22 cellular contexts compared by ENCODE assay signal in the genomic region with DNA sequence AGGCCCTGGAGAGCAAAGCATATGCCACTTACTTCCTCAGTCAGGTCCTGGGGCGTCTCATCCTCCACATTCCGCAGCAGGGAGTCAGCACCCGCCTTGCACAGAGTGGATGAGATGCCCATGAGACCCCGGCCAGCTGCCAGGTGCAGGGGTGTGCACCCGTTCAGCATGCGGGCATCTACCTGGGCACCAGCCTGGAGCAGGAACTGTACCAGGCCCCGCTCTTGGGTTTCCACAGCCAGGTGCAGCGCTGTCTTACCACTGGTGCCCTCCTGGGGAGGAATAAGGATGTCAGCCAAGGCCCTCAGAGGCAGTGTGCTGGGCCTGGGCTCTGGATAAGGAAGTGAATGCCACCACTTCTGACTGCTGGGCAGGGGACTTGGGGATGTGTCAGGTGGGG. TPM values are rescaled to one million over a fixed set of nuclear protein-coding genes. Genes with fewer than 3 reads are reported as not detected.
DNase-seq lines count a peak whose midpoint lies in the region; ATAC-seq, FAIRE-seq and TF ChIP-seq lines count a peak whose summit lies in the region.
"Had no signal": no experiment of that assay in that cellular context is flagged by ENCODE, and none has a peak within 500 bp of the region (broad histone marks: within the 10 kb centered on the region; RNA-seq: fewer than 3 reads in every experiment).

No MANE protein-coding gene starts in this region.

- TF ChIP-seq CTCF in KMS-11 (conservative IDR thresholded peaks at IDR 0.05; ENCODE audit: low read depth, low read length) (no peak), chondrocyte (IDR thresholded peaks at IDR 0.05) (no peak)

- no peak for DNase-seq in T-helper 1 cell
- peak; percentile 86 for DNase-seq in chondrocyte (ENCODE audit: low spot score)
- no peak for DNase-seq in H54 (ENCODE audit: insufficient read length, low spot score)
- DNase-seq in SW480 (ENCODE audit: low spot score) = no peak
- no peak for DNase-seq in immature natural killer cell
- DNase-seq: C1 segment of cervical spinal cord, DMS153, EL, GM23248, Kasumi-1, NCI-H1105 treated with DMSO at 0.1 percent for 48 hours, NCI-H187 treated with DMSO at 0.1 percent for 48 hours, NCI-H2171 treated with DMSO at 0.1 percent for 48 hours, NCI-H510A, NCI-H82, SHP77 had no signal

- ATAC-seq in stimulated activated memory B cell treated with anti-CD40 and anti-IgM and Interleukin-4, amounts not matched to agents 10 μg/mL and 1 μg/mL and 100 μg/mL, for 72 hours = peak; percentile 0
- ATAC-seq: SK-N-SH treated with all-trans-retinoic acid at 6 μM for 48 hours had no signal

- H3K27me3 Mint-ChIP-seq in T-helper 1 cell treated with Interleukin-12 subunit alpha and Interleukin-12 subunit beta and Interleukin-4 antibody, amounts not matched to agents 30 μg/mL and 1 μg/mL, for 36 hours (ENCODE audit: low read depth) = no peaks in the 10 kb centered on the region
- H3K27me3 Mint-ChIP-seq in chondrocyte (ENCODE audit: low read depth) (no peaks in the 10 kb centered on the region), immature natural killer cell (ENCODE audit: low read depth in 3 of 3) (peaks cover 11 to 38% (median 22%) of the 10 kb centered on the region in 3 donors)
- no peaks in the 10 kb centered on the region for H3K27me3 Mint-ChIP-seq in stimulated activated memory B cell treated with anti-CD40 and anti-IgM and Interleukin-4, amounts not matched to agents 10 μg/mL and 1 μg/mL and 100 μg/mL, for 72 hours

- FAIRE-seq in H54 (lab: Jason Lieb, UNC) = no peak
- FAIRE-seq: RCC 7860 had no signal

- no peak overlapping the region for H3K9ac ChIP-seq in KMS-11
- H3K9ac ChIP-seq: GM23248 had no signal

- no peak overlapping the region for H3K4me3 Mint-ChIP-seq in T-helper 1 cell treated with Interleukin-12 subunit alpha and Interleukin-12 subunit beta and Interleukin-4 antibody, amounts not matched to agents 30 μg/mL and 1 μg/mL, for 36 hours
- H3K4me3 Mint-ChIP-seq in chondrocyte (ENCODE audit: unreplicated experiment) (no peak overlapping the region), immature natural killer cell (peak overlapping the region in 1 of 5 donors; percentile 15)
- peak overlapping the region; percentile 100 for H3K4me3 Mint-ChIP-seq in stimulated activated memory B cell treated with anti-CD40 and anti-IgM and Interleukin-4, amounts not matched to agents 10 μg/mL and 1 μg/mL and 100 μg/mL, for 72 hours

- no peaks in the 10 kb centered on the region; the same call in 1 of the 2 replicates for H3K36me3 ChIP-seq in KMS-11 (ENCODE audit: insufficient read depth)

- peaks cover 49% of the 10 kb centered on the region for H3K4me1 ChIP-seq in KMS-11 (ENCODE audit: low read depth, poor library complexity, severe bottlenecking)

- peaks cover 55% of the 10 kb centered on the region for H3K4me1 Mint-ChIP-seq in T-helper 1 cell treated with Interleukin-12 subunit alpha and Interleukin-12 subunit beta and Interleukin-4 antibody, amounts not matched to agents 30 μg/mL and 1 μg/mL, for 36 hours (ENCODE audit: low read depth)
- H3K4me1 Mint-ChIP-seq in chondrocyte (ENCODE audit: low read depth) (peaks cover 51% of the 10 kb centered on the region), immature natural killer cell (peaks cover 54 to 68% of the 10 kb centered on the region in 2 donors)
- peaks cover 78% of the 10 kb centered on the region for H3K4me1 Mint-ChIP-seq in stimulated activated memory B cell treated with anti-CD40 and anti-IgM and Interleukin-4, amounts not matched to agents 10 μg/mL and 1 μg/mL and 100 μg/mL, for 72 hours

- no peak overlapping the region for H2AFZ ChIP-seq in KMS-11 (ENCODE audit: low read depth)
- H2AFZ ChIP-seq: GM23248 had no signal

- TF ChIP-seq POLR2A in H54 (IDR thresholded peaks at IDR 0.05; ENCODE audit: low read depth, low read length) = no peak

- H3K4me3 ChIP-seq in KMS-11 (IDR thresholded peaks at IDR 0.05; ENCODE audit: insufficient read depth, low read depth, low read length) = no peak overlapping the region
- H3K4me3 ChIP-seq: GM23248 had no signal

- H3K27ac ChIP-seq in KMS-11 = peak overlapping the region; percentile 15; the same call in 1 of the 2 replicates
- H3K27ac ChIP-seq: 22Rv1, GM23248 had no signal

- peak overlapping the region; percentile 17 for H3K27ac Mint-ChIP-seq in T-helper 1 cell treated with Interleukin-12 subunit alpha and Interleukin-12 subunit beta and Interleukin-4 antibody, amounts not matched to agents 30 μg/mL and 1 μg/mL, for 36 hours
- H3K27ac Mint-ChIP-seq in chondrocyte (ENCODE audit: unreplicated experiment) (no peak overlapping the region), immature natural killer cell (peak overlapping the region in 1 of 6 donors; percentile 46)
- peak overlapping the region; percentile 98 for H3K27ac Mint-ChIP-seq in stimulated activated memory B cell treated with anti-CD40 and anti-IgM and Interleukin-4, amounts not matched to agents 10 μg/mL and 1 μg/mL and 100 μg/mL, for 72 hours

- no peak overlapping the region for H3K4me2 ChIP-seq in KMS-11

- H3K9me3 Mint-ChIP-seq in T-helper 1 cell treated with Interleukin-12 subunit alpha and Interleukin-12 subunit beta and Interleukin-4 antibody, amounts not matched to agents 30 μg/mL and 1 μg/mL, for 36 hours = no peaks in the 10 kb centered on the region
- H3K9me3 Mint-ChIP-seq in chondrocyte (ENCODE audit: low read depth) (no peaks in the 10 kb centered on the region), immature natural killer cell (peaks cover 0 to 4% (median 0%) of the 10 kb centered on the region in 6 donors)
- H3K9me3 Mint-ChIP-seq in stimulated activated memory B cell treated with anti-CD40 and anti-IgM and Interleukin-4, amounts not matched to agents 10 μg/mL and 1 μg/mL and 100 μg/mL, for 72 hours = no peaks in the 10 kb centered on the region

- H3K36me3 Mint-ChIP-seq in T-helper 1 cell treated with Interleukin-12 subunit alpha and Interleukin-12 subunit beta and Interleukin-4 antibody, amounts not matched to agents 30 μg/mL and 1 μg/mL, for 36 hours (ENCODE audit: low read depth) = peaks cover 66% of the 10 kb centered on the region
- peaks cover 5% of the 10 kb centered on the region for H3K36me3 Mint-ChIP-seq in chondrocyte (ENCODE audit: low read depth)
- peaks cover 89% of the 10 kb centered on the region for H3K36me3 Mint-ChIP-seq in stimulated activated memory B cell treated with anti-CD40 and anti-IgM and Interleukin-4, amounts not matched to agents 10 μg/mL and 1 μg/mL and 100 μg/mL, for 72 hours
- peaks cover 6 to 11% (median 8%) of the 10 kb centered on the region in 3 donors for H3K36me3 Mint-ChIP-seq in immature natural killer cell

- peaks cover 54% of the 10 kb centered on the region for H3K79me2 ChIP-seq in KMS-11 (ENCODE audit: insufficient read depth, low read depth)

- no peaks in the 10 kb centered on the region for H3K27me3 ChIP-seq in KMS-11 (ENCODE audit: insufficient read depth, low read depth)

- no peaks in the 10 kb centered on the region for H4K20me1 ChIP-seq in KMS-11 (ENCODE audit: insufficient read depth)

RNA-seq across cellular contexts. Expression of a gene that starts 2.7 kb away (rescaled TPM):
- total RNA-seq in chondrocyte = 71.5 to 83.1 TPM (median 75.7 TPM) in 3 replicates
- polyA plus RNA-seq in immature natural killer cell = 100 to 1,000 TPM in 1 of 3 donors, 10 to 100 TPM in 2; 64.1 to 119 (median 69.1) TPM

RNA-seq across cellular contexts. Expression of a gene that starts 5.3 kb away (rescaled TPM):
- 3.0 to 7.0 TPM (median 6.2 TPM) in 3 replicates for total RNA-seq in chondrocyte
- 1 to 10 TPM; 3.8 to 8.4 (median 8.3) TPM for polyA plus RNA-seq in immature natural killer cell

RNA-seq across cellular contexts. Expression of a gene that starts 10.2 kb away (rescaled TPM):
- total RNA-seq in chondrocyte = 0.05 TPM in 1 of 3 replicates, not detected in the others
- not detected for polyA plus RNA-seq in immature natural killer cell
- total RNA-seq: GM23248 had no signal
- polyA plus RNA-seq: GM23248 had no signal

RNA-seq across cellular contexts. Expression of a gene that starts 13.1 kb away (rescaled TPM):
- total RNA-seq in chondrocyte = 508 to 805 TPM (median 512 TPM) in 3 replicates
- 100 to 1,000 TPM; 185 to 309 (median 280) TPM for polyA plus RNA-seq in immature natural killer cell

RNA-seq across cellular contexts. Expression of a gene that starts 36.6 kb away (rescaled TPM):
- total RNA-seq in chondrocyte = 161 to 231 TPM (median 221 TPM) in 3 replicates
- 1 to 10 TPM; 1.5 to 3.0 (median 1.8) TPM for polyA plus RNA-seq in immature natural killer cell
